Comparison of ENCODE assay signal across 9 cellular contexts in genomic region chr2:68292108-68292710, GRCh38. TPM values are rescaled to one million over a fixed set of nuclear protein-coding genes. Genes with fewer than 3 reads are reported as not detected.
DNase-seq lines count a peak whose midpoint lies in the region; ATAC-seq, FAIRE-seq and TF ChIP-seq lines count a peak whose summit lies in the region.
"Had no signal": no experiment of that assay in that cellular context is flagged by ENCODE, and none has a peak within 500 bp of the region (broad histone marks: within the 10 kb centered on the region; RNA-seq: fewer than 3 reads in every experiment).

No MANE protein-coding gene starts in this region.

- TF ChIP-seq POLR2A in IMR-90 (IDR thresholded peaks at IDR 0.05; ENCODE audit: low read depth, low read length), result no peak
- TF ChIP-seq POLR2A in transverse colon (IDR thresholded peaks at IDR 0.05), result no peak
- TF ChIP-seq POLR2A in lower leg skin (IDR thresholded peaks at IDR 0.05), result no peak

- H3K79me1 ChIP-seq in IMR-90 (ENCODE audit: low read depth in 1 of 2, low read length in 2 of 2), result peaks cover 4% of the 10 kb centered on the region in 2 experiments; a peak in 1 of 4 replicates

- H4K8ac ChIP-seq in IMR-90 (ENCODE audit: low read depth in 2 of 2, low read length in 2 of 2), result no peak overlapping the region

- no peak overlapping the region for H3K14ac ChIP-seq in IMR-90 (replicated peaks; ENCODE audit: low read depth, low read length)

- POLR2A ChIA-PET in CD4-positive, alpha-beta T cell (lab: Charles Lee), result no interaction called here
- POLR2A ChIA-PET in IMR-90 (lab: Charles Lee; ENCODE audit: unreplicated experiment), result no interaction called here

- peak; percentile 44 for TF ChIP-seq CTCF in CD4-positive, alpha-beta T cell (IDR thresholded peaks at IDR 0.05)
- peak; percentile 72 for TF ChIP-seq CTCF in GM13976 (IDR thresholded peaks at IDR 0.05; ENCODE audit: borderline replicate concordance, control extremely low read depth, extremely low read depth, insufficient read depth, missing control alignments)
- peak; percentile 64 for TF ChIP-seq CTCF in IMR-90 (conservative IDR thresholded peaks at IDR 0.05; ENCODE audit: low read depth, low read length)
- peak; percentile 43 to 68 (median 57) for TF ChIP-seq CTCF in transverse colon (IDR thresholded peaks at IDR 0.05)
- peak in 1 of 3 donors; percentile 39 for TF ChIP-seq CTCF in lower leg skin (IDR thresholded peaks at IDR 0.05)

- no peak for TF ChIP-seq EP300 in transverse colon (IDR thresholded peaks at IDR 0.05; ENCODE audit: low read depth)

- peaks cover 3% of the 10 kb centered on the region; the same call in 1 of the 2 replicates for H3K9me1 ChIP-seq in IMR-90 (ENCODE audit: insufficient read depth, low read length)

- TF ChIP-seq RAD21 in IMR-90 (IDR thresholded peaks at IDR 0.05; ENCODE audit: low read length), result peak; percentile 84

- no peak overlapping the region for H4K5ac ChIP-seq in IMR-90 (ENCODE audit: low read depth, low read length)

- no peak overlapping the region for H3K56ac ChIP-seq in IMR-90 (ENCODE audit: extremely low read depth, insufficient read depth, low read length)

- H2AK5ac ChIP-seq in IMR-90 (ENCODE audit: low read depth, low read length), result no peak overlapping the region

- H3K36me3 Mint-ChIP-seq in CD4-positive, alpha-beta T cell (ENCODE audit: low read depth), result no peaks in the 10 kb centered on the region

- H3K4me2 ChIP-seq in IMR-90 (ENCODE audit: low read depth, low read length), result no peak overlapping the region

- CTCF ChIA-PET in CD4-positive, alpha-beta T cell (lab: Charles Lee), result interaction anchor here (0.6 to 1.6 kb wide), 9 partner anchors 9 to 173 kb away, joined by 3 to 10 read pairs (median 3); no protein-coding TSS in a partner anchor
- CTCF ChIA-PET in IMR-90 (lab: Yijun Ruan, JAX), result interaction anchor here (0.5 to 1.7 kb wide), 4 partner anchors 68 to 207 kb away, joined by 3 to 5 read pairs (median 4); no protein-coding TSS in a partner anchor

- BruUV-seq in IMR-90 (replicated peaks; lab: Mats Ljungman, UMichigan), result no TSS peak

- no peak overlapping the region for H2AK9ac ChIP-seq in IMR-90 (replicated peaks; ENCODE audit: low read depth, low read length, poor library complexity)

- no CpG with 5 or more reads among the region's 3 CpGs for WGBS in IMR-90 (ENCODE audit: extremely low coverage in 2 of 2, insufficient read length in 1 of 2), 2 experiments
- 23 to 35% methylated on average over 2 to 3 of the region's 3 CpGs for WGBS in transverse colon (ENCODE audit: low coverage in 1 of 2), 2 donors
- 40 to 42% methylated on average over 3 of the region's 3 CpGs for WGBS in lower leg skin, 2 donors

- dilution Hi-C loops in IMR-90 (cut with HindIII; ENCODE audit: low sequenced_read_pairs, unreplicated experiment), result no loop called here

- H2AFZ ChIP-seq in IMR-90 (replicated peaks; ENCODE audit: low read length, poor library complexity), result no peak overlapping the region

- H3K4me1 ChIP-seq in IMR-90 (ENCODE audit: control insufficient read depth, insufficient read depth, low read length), result no peaks in the 10 kb centered on the region; the same call in 1 of the 2 replicates
- peaks cover 0 to 6% (median 4%) of the 10 kb centered on the region in 4 donors for H3K4me1 ChIP-seq in transverse colon
- H3K4me1 ChIP-seq: SJSA1 had no signal

- H3K27ac Mint-ChIP-seq in CD4-positive, alpha-beta T cell, result no peak overlapping the region

- no peak overlapping the region for H2BK120ac ChIP-seq in IMR-90 (ENCODE audit: low read depth, low read length)

- in situ Hi-C loops in GM13976 (cut with MboI; ENCODE audit: low sequenced_read_pairs, unreplicated experiment) (no loop called here), IMR-90 (cut with MboI; ENCODE audit: low sequenced_read_pairs) (loop anchor here (10.0 kb wide), 1 partner anchor 153 kb away; no protein-coding TSS in a partner anchor), transverse colon (cut with MboI; ENCODE audit: low pct_ligation_motif_present in 1 of 4, low pct_unique_long_range_greater_than_20kb in 1 of 4, low sequenced_read_pairs in 3 of 4) (no loop called here)

- no peak overlapping the region for H3K27ac ChIP-seq in CD4-positive, alpha-beta T cell (ENCODE audit: low read depth, low read length)
- H3K27ac ChIP-seq in IMR-90 (ENCODE audit: insufficient read depth, low read length), result no peak overlapping the region
- H3K27ac ChIP-seq in transverse colon, result no peak overlapping the region
- H3K27ac ChIP-seq: SJSA1 had no signal

- FAIRE-seq in TTC549 (lab: Jason Lieb, UNC), result peak; percentile 53

- no peak overlapping the region for H4K91ac ChIP-seq in IMR-90 (ENCODE audit: insufficient read depth, low read depth, low read length)

- peaks cover 14% of the 10 kb centered on the region for H3K27me3 Mint-ChIP-seq in CD4-positive, alpha-beta T cell

- H2BK5ac ChIP-seq in IMR-90 (ENCODE audit: low read depth, low read length, poor library complexity, severe bottlenecking), result no peak overlapping the region

- DNase-seq in CD4-positive, alpha-beta T cell, result peak in 1 of 10 experiments; percentile 6
- DNase-seq in GM13976 (ENCODE audit: low spot score), result peak; percentile 42
- DNase-seq in IMR-90, result peak; percentile 37
- peak; percentile 25 for DNase-seq in germinal center (ENCODE audit: low spot score)
- no peak for DNase-seq in transverse colon
- DNase-seq in stimulated activated naive CD8-positive, alpha-beta T cell treated with anti-CD3 and anti-CD28 coated beads, Interleukin-15, Interleukin-2, amounts not matched to agents 100 U/mL and 50 U/mL, for 24 hours, result no peak
- DNase-seq in lower leg skin (ENCODE audit: low spot score in 2 of 2), result no peak

- H3K4ac ChIP-seq in IMR-90 (ENCODE audit: low read depth, low read length), result no peak overlapping the region

- H3K4me1 Mint-ChIP-seq in CD4-positive, alpha-beta T cell (ENCODE audit: low read depth), result no peaks in the 10 kb centered on the region

- no peaks in the 10 kb centered on the region for H3K9me3 ChIP-seq in CD4-positive, alpha-beta T cell (ENCODE audit: control insufficient read depth, low read length)
- H3K9me3 ChIP-seq in IMR-90 (ENCODE audit: control insufficient read depth, insufficient read depth, low read length), result no peaks in the 10 kb centered on the region
- H3K9me3 ChIP-seq in transverse colon, result no peaks in the 10 kb centered on the region
- H3K9me3 ChIP-seq: SJSA1 had no signal

- intact Hi-C loops in CD4-positive, alpha-beta T cell (cut with DNase I, micrococcal nuclease), result loop anchor here in 1 of 2 experiments (1.0 kb wide), 1 partner anchor 170 kb away; no protein-coding TSS in a partner anchor
- intact Hi-C loops in IMR-90 (cut with micrococcal nuclease), result no loop called here
- intact Hi-C loops in transverse colon (cut with DNase I; ENCODE audit: low total_unique reads), result no loop called here
- intact Hi-C loops in lower leg skin (cut with DNase I; ENCODE audit: low total_unique reads), result loop anchor here (5.0 kb wide), 1 partner anchor 170 kb away; no protein-coding TSS in a partner anchor

- H3K18ac ChIP-seq in IMR-90 (ENCODE audit: low read depth, low read length), result no peak overlapping the region

- H3K4me3 Mint-ChIP-seq in CD4-positive, alpha-beta T cell, result no peak overlapping the region

- H3K36me3 ChIP-seq in IMR-90 (ENCODE audit: control insufficient read depth, insufficient read depth, low read length) (no peaks in the 10 kb centered on the region), transverse colon (no peaks in the 10 kb centered on the region)
- H3K36me3 ChIP-seq: SJSA1 had no signal

- no peak overlapping the region for H3K9ac ChIP-seq in IMR-90 (ENCODE audit: low read depth, low read length)

- no peaks in the 10 kb centered on the region for H3K9me3 Mint-ChIP-seq in CD4-positive, alpha-beta T cell

- H3K27me3 ChIP-seq in CD4-positive, alpha-beta T cell (ENCODE audit: control insufficient read depth, insufficient read depth, low read length), result no peaks in the 10 kb centered on the region
- no peaks in the 10 kb centered on the region for H3K27me3 ChIP-seq in IMR-90 (ENCODE audit: control insufficient read depth, insufficient read depth, low read length)
- H3K27me3 ChIP-seq in transverse colon, result no peaks in the 10 kb centered on the region
- H3K27me3 ChIP-seq: SJSA1 had no signal

- H3K4me3 ChIP-seq in IMR-90 (ENCODE audit: insufficient read depth, low read depth, low read length) (no peak overlapping the region), transverse colon (no peak overlapping the region), lower leg skin (ENCODE audit: low read depth, poor library complexity, severe bottlenecking) (no peak overlapping the region)
- H3K4me3 ChIP-seq: SJSA1 had no signal

- no peak overlapping the region for H2BK15ac ChIP-seq in IMR-90 (ENCODE audit: low read depth, low read length)

- H4K20me1 ChIP-seq in IMR-90 (ENCODE audit: insufficient read depth, low read length), result no peaks in the 10 kb centered on the region

- ATAC-seq in CD4-positive, alpha-beta T cell (ENCODE audit: poor library complexity), result no peak
- no peak for ATAC-seq in IMR-90 (ENCODE audit: low read depth)
- no peak for ATAC-seq in stimulated activated naive CD8-positive, alpha-beta T cell treated with anti-CD3 and anti-CD28 coated beads, Interleukin-15, Interleukin-2, amounts not matched to agents 100 U/mL and 50 U/mL, for 24 hours

- no peak overlapping the region for H3K23ac ChIP-seq in IMR-90 (ENCODE audit: low read depth, low read length)

- no peak overlapping the region for H2BK20ac ChIP-seq in IMR-90 (ENCODE audit: low read depth, low read length)

TF ChIP-seq in IMR-90, 13 proteins besides CTCF, POLR2A, EP300 and RAD21:
- TF ChIP-seq SMC3 (IDR thresholded peaks at IDR 0.05; ENCODE audit: low read depth, low read length), result peak; percentile 69
- no peak for TF ChIP-seq RCOR1 (IDR thresholded peaks at IDR 0.05; ENCODE audit: insufficient replicate concordance, low read length)

RNA-seq across cellular contexts. Expression of gene CNRIP1, which starts 27.5 kb away (rescaled TPM):
- not detected for total RNA-seq in CD4-positive, alpha-beta T cell
- total RNA-seq in IMR-90 (2012; rRNA removed) (23.3 and 25.6 TPM in 2 replicates), transverse colon (10 to 100 TPM in 1 of 4 donors, 1 to 10 TPM in 2, not detected in 1; 1.4 to 11.6 (median 7.6) TPM), lower leg skin (10 to 100 TPM in 1 of 4 donors, 1 to 10 TPM in 3; 5.7 to 12.8 (median 7.8) TPM)
- polyA plus RNA-seq in IMR-90 (2012; rRNA removed), result 32.6 and 32.7 TPM in 2 replicates
- polyA plus RNA-seq in IMR-90 (2012; cell fraction: cytosol; rRNA removed), result 20.4 and 21.8 TPM in 2 replicates
- polyA plus RNA-seq in IMR-90 (2012; cell fraction: nucleus; rRNA removed; ENCODE audit: low replicate concordance), result 9.9 and 22.0 TPM in 2 replicates

RNA-seq across cellular contexts. Expression of gene PPP3R1, which starts 39.9 kb away (rescaled TPM):
- total RNA-seq in CD4-positive, alpha-beta T cell, result 10 to 100 TPM; 69.8 to 70.3 TPM
- total RNA-seq in IMR-90 (2012; rRNA removed) (9.1 and 18.1 TPM in 2 replicates), transverse colon (10 to 100 TPM in 3 of 4 donors, 1 to 10 TPM in 1; 9.2 to 32.2 (median 28.1) TPM), lower leg skin (10 to 100 TPM; 31.0 to 42.4 (median 34.7) TPM)
- polyA plus RNA-seq in IMR-90 (2012; rRNA removed), result 11.0 and 17.3 TPM in 2 replicates
- polyA plus RNA-seq in IMR-90 (2012; cell fraction: cytosol; rRNA removed), result 2.4 and 3.5 TPM in 2 replicates
- 0.82 and 7.4 TPM in 2 replicates for polyA plus RNA-seq in IMR-90 (2012; cell fraction: nucleus; rRNA removed; ENCODE audit: low replicate concordance)

Comparison
In these comparisons a context has a peak if more than half of its experiments do, and no peak if none do; other contexts are left out.
1. DNase-seq: peak in GM13976 (single experiment), IMR-90 (single experiment) and germinal center (single experiment); none in transverse colon (single experiment), stimulated activated naive CD8-positive, alpha-beta T cell treated with anti-CD3 and anti-CD28 coated beads, Interleukin-15, Interleukin-2, amounts not matched to agents 100 U/mL and 50 U/mL, for 24 hours (single experiment) and lower leg skin (0 of 2).